19 cellular contexts compared by ENCODE assay signal in the genomic region with DNA sequence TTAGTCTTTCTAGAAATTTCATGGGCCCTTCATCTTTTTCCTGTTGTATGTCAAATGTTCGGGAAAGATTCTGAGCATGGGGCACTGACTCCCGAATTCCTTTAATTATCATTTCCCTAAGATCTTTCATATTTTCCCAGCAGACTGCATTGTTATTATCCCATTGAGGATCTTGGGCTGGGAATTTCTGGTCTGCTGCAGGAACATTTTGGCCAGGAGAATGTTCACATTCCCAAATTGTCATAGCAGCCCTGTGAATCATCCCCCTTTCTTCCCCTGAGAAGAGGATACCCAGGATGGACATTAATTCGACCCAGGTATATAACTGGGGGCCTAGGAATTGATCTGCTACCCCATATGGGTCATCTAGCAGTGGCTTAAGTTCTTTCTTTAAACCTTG.
A peak's percentile ranks its signal among the peaks of the same experiment; 100 is the strongest.
DNase-seq lines count a peak whose midpoint lies in the region; ATAC-seq, FAIRE-seq and TF ChIP-seq lines count a peak whose summit lies in the region.
"Had no signal": no experiment of that assay in that cellular context is flagged by ENCODE, and none has a peak within 500 bp of the region (broad histone marks: within the 10 kb centered on the region; RNA-seq: fewer than 3 reads in every experiment).

No MANE protein-coding gene starts in this region.

- H4K8ac ChIP-seq in H1 (ENCODE audit: extremely low read depth, insufficient read depth, low read length) = no peak overlapping the region

- no peak overlapping the region for H3K23ac ChIP-seq in H1 (ENCODE audit: insufficient read length)

- BruUV-seq in HepG2 (replicated peaks; lab: Mats Ljungman, UMichigan) (no TSS peak), OCI-LY7 (replicated peaks; lab: Mats Ljungman, UMichigan) (no TSS peak)

- H2AFZ ChIP-seq in ACC112 (ENCODE audit: low read length, unreplicated experiment) = no peak overlapping the region
- no peak overlapping the region for H2AFZ ChIP-seq in H1 (ENCODE audit: low read length)
- H2AFZ ChIP-seq in HepG2 (ENCODE audit: low read length) = no peak overlapping the region
- H2AFZ ChIP-seq in OCI-LY7 (ENCODE audit: low read length) = no peak overlapping the region

- H3K4me3 Mint-ChIP-seq in HFFc6 (peak overlapping the region; percentile 70), natural killer cell (no peak overlapping the region)
- H3K4me3 Mint-ChIP-seq: CD8-positive, alpha-beta memory T cell; IgD-negative memory B cell had no signal

- in situ Hi-C loops in HepG2 (cut with HindIII; ENCODE audit: extremely low pct_ligation_motif_present, low pct_unique_long_range_greater_than_20kb) = no loop called here

- ATAC-seq in natural killer cell (no peak), HepG2 (no peak)
- ATAC-seq: Right ventricle myocardium inferior had no signal

- H3K4me1 ChIP-seq in ACC112 (ENCODE audit: control insufficient read depth, insufficient read depth, low read length, unreplicated experiment) (peaks cover 23% of the 10 kb centered on the region), H1 (replicated peaks in 1 of 4; ENCODE audit: control insufficient read depth in 3 of 4, insufficient read depth in 4 of 4, low read length in 3 of 4) (peaks cover 0 to 19% (median 8%) of the 10 kb centered on the region in 4 experiments; a peak in 3 of 7 replicates), HepG2 (ENCODE audit: insufficient read depth, low read length) (no peaks in the 10 kb centered on the region), OCI-LY7 (ENCODE audit: insufficient read depth, low read length, poor library complexity, severe bottlenecking) (no peaks in the 10 kb centered on the region)

- H2BK120ac ChIP-seq in H1 (replicated peaks; ENCODE audit: low read depth, low read length) = no peak overlapping the region

- TF ChIP-seq CTCF in HFFc6 (IDR thresholded peaks at IDR 0.05) = no peak
- TF ChIP-seq CTCF in H1 (IDR thresholded peaks at IDR 0.05; ENCODE audit: control extremely low read depth in 1 of 3, insufficient read depth in 1 of 3, low read depth in 1 of 3, low read length in 3 of 3) = no peak
- no peak for TF ChIP-seq CTCF in natural killer cell (IDR thresholded peaks at IDR 0.05)
- no peak for TF ChIP-seq CTCF in HepG2 (CRISPR knock-in tag; IDR thresholded peaks at IDR 0.05)
- no peak for TF ChIP-seq CTCF in OCI-LY7 (conservative IDR thresholded peaks at IDR 0.05; ENCODE audit: low read length)

- H4K20me1 ChIP-seq in H1 (replicated peaks in 1 of 2; ENCODE audit: control insufficient read depth in 1 of 2, insufficient read depth in 2 of 2, low read length in 2 of 2) = no peaks in the 10 kb centered on the region
- no peaks in the 10 kb centered on the region for H4K20me1 ChIP-seq in HepG2 (ENCODE audit: insufficient read depth, low read length)
- no peaks in the 10 kb centered on the region for H4K20me1 ChIP-seq in OCI-LY7 (ENCODE audit: insufficient read depth, low read length)

- H4K91ac ChIP-seq in H1 (replicated peaks; ENCODE audit: insufficient read length, low read length) = no peak overlapping the region

- intact Hi-C loops in natural killer cell (cut with micrococcal nuclease) (no loop called here), HepG2 (cut with micrococcal nuclease; ENCODE audit: unreplicated experiment) (no loop called here), posterior cingulate gyrus (cut with DNase I) (no loop called here), OCI-LY7 (cut with micrococcal nuclease; ENCODE audit: unreplicated experiment) (no loop called here)

- DNase-seq in HFFc6 = no peak
- no peak for DNase-seq in H1 (ENCODE audit: low read depth in 1 of 2, low spot score in 2 of 2)
- no peak for DNase-seq in natural killer cell
- DNase-seq in HepG2 (ENCODE audit: low spot score) = no peak
- DNase-seq in posterior cingulate gyrus = no peak
- no peak for DNase-seq in OCI-LY7 (ENCODE audit: low spot score)
- DNase-seq in NCI-H146 treated with DMSO at 0.1 percent for 48 hours (lab: John Stamatoyannopoulos, UW; ENCODE audit: unreplicated experiment) = no peak
- DNase-seq: CD8-positive, alpha-beta memory T cell; NCI-H146; NCI-H2107; NCI-H345; NCI-H526 treated with DMSO at 0.1 percent for 48 hours; NK-92 treated with Interleukin-12 subunit alpha and Interleukin-12 subunit beta, amount 100 ng/mL, for 24 hours had no signal

- H3K56ac ChIP-seq in H1 (replicated peaks; ENCODE audit: insufficient read length, low read depth, low read length) = no peak overlapping the region

- no peak overlapping the region for H2BK5ac ChIP-seq in H1 (ENCODE audit: low read depth, low read length)

- H3K4me3 ChIP-seq in ACC112 (ENCODE audit: low read depth, low read length) (peak overlapping the region; percentile 38; the same call in 1 of the 2 replicates), H1 (ENCODE audit: extremely low read depth in 1 of 4, insufficient read depth in 2 of 4, low read depth in 3 of 4, low read length in 4 of 4) (no peak overlapping the region), HepG2 (replicated peaks in 1 of 3; ENCODE audit: insufficient read depth in 1 of 3, low read depth in 2 of 3, low read length in 3 of 3) (no peak overlapping the region), OCI-LY7 (ENCODE audit: low read depth, low read length, poor library complexity, severe bottlenecking) (no peak overlapping the region)
- H3K4me3 ChIP-seq: HAP-1, SK-N-MC had no signal

- no peak overlapping the region for H4K5ac ChIP-seq in H1 (ENCODE audit: insufficient read length, low read depth, low read length)

- CTCF ChIA-PET in H1 (lab: Charles Lee; ENCODE audit: partially characterized antibody) = interaction anchor here (0.5 to 5.8 kb wide), 8 partner anchors 12 to 60 kb away, joined by 3 to 38 read pairs (median 4); no protein-coding TSS in a partner anchor
- CTCF ChIA-PET in HepG2 (lab: Yijun Ruan, JAX; ENCODE audit: low intra/inter-chr PET ratio, low total read pairs) = no interaction called here
- CTCF ChIA-PET in OCI-LY7 (lab: Charles Lee; ENCODE audit: unreplicated experiment) = no interaction called here

- POLR2A ChIA-PET in H1 (lab: Charles Lee; ENCODE audit: partially characterized antibody) (no interaction called here), HepG2 (lab: Yijun Ruan, JAX) (no interaction called here), OCI-LY7 (lab: Charles Lee) (no interaction called here)

- H3K27ac Mint-ChIP-seq in HFFc6 (peak overlapping the region; percentile 84), natural killer cell (peak overlapping the region; percentile 34 to 66)
- H3K27ac Mint-ChIP-seq: IgD-negative memory B cell had no signal

- H3K4me2 ChIP-seq in H1 (ENCODE audit: insufficient read depth in 1 of 2, low read depth in 2 of 2, low read length in 2 of 2) (peak overlapping the region in 1 of 2 experiments; percentile 57; a peak in 1 of 4 replicates), HepG2 (ENCODE audit: low read depth, low read length) (no peak overlapping the region), OCI-LY7 (ENCODE audit: low read length) (no peak overlapping the region)

- H3K36me3 ChIP-seq in ACC112 (ENCODE audit: insufficient read depth, low read length) (peaks cover 27% of the 10 kb centered on the region), H1 (ENCODE audit: control insufficient read depth in 2 of 4, insufficient read depth in 4 of 4, low read length in 3 of 4) (peaks cover 0 to 3% (median 0%) of the 10 kb centered on the region in 4 experiments; a peak in 3 of 8 replicates), HepG2 (replicated peaks in 1 of 2; ENCODE audit: control insufficient read depth in 1 of 2, insufficient read depth in 2 of 2, low read length in 2 of 2) (peaks cover 0 to 3% of the 10 kb centered on the region in 2 experiments; a peak in 1 of 5 replicates), OCI-LY7 (ENCODE audit: insufficient read depth, low read length) (no peaks in the 10 kb centered on the region)
- H3K36me3 ChIP-seq: HAP-1 had no signal

- H3K4me1 Mint-ChIP-seq in HFFc6 (ENCODE audit: low read depth) (peaks cover 29% of the 10 kb centered on the region), natural killer cell (peaks cover 41 to 56% of the 10 kb centered on the region in 2 donors)

- H3K14ac ChIP-seq in H1 (ENCODE audit: insufficient read length) = no peak overlapping the region

- FAIRE-seq in H1 (lab: Jason Lieb, UNC) (no peak), HepG2 (lab: Jason Lieb, UNC) (no peak)
- FAIRE-seq: A204.1 had no signal

- H3K9me3 Mint-ChIP-seq in HFFc6 (peaks cover 54% of the 10 kb centered on the region), natural killer cell (peaks cover 8% of the 10 kb centered on the region in 2 donors)

- no peak overlapping the region for H2BK20ac ChIP-seq in H1 (ENCODE audit: low read length)

- TF ChIP-seq POLR2A in H1 (IDR thresholded peaks at IDR 0.05; ENCODE audit: control extremely low read depth in 1 of 2, low read depth in 2 of 2, low read length in 2 of 2) (no peak), HepG2 (IDR thresholded peaks at IDR 0.05; ENCODE audit: insufficient read depth in 1 of 2, low read depth in 2 of 2, low read length in 2 of 2) (no peak)

- H3K27me3 ChIP-seq in ACC112 (ENCODE audit: insufficient read depth, low read length) (no peaks in the 10 kb centered on the region), H1 (replicated peaks in 1 of 4; ENCODE audit: control insufficient read depth in 3 of 4, extremely low read depth in 1 of 4, insufficient read depth in 3 of 4, low read length in 3 of 4) (no peaks in the 10 kb centered on the region), HepG2 (ENCODE audit: control insufficient read depth in 1 of 2, insufficient read depth in 2 of 2, low read length in 2 of 2) (no peaks in the 10 kb centered on the region; a peak in 1 of 5 replicates)

- peaks cover 5% of the 10 kb centered on the region; the same call in 1 of the 2 replicates for H3K23me2 ChIP-seq in H1 (ENCODE audit: low read depth, low read length)

- H3K79me2 ChIP-seq in ACC112 (ENCODE audit: control insufficient read depth, insufficient read depth, low read length, unreplicated experiment) (no peaks in the 10 kb centered on the region), H1 (ENCODE audit: control insufficient read depth in 1 of 2, insufficient read depth in 2 of 2, low read length in 2 of 2) (no peaks in the 10 kb centered on the region), HepG2 (ENCODE audit: insufficient read depth, low read length) (no peaks in the 10 kb centered on the region), OCI-LY7 (ENCODE audit: insufficient read depth, low read depth, low read length) (no peaks in the 10 kb centered on the region)

- H3K9me3 ChIP-seq in H1 (ENCODE audit: insufficient read depth in 2 of 2, low read depth in 1 of 2, low read length in 1 of 2) (no peaks in the 10 kb centered on the region), HepG2 (ENCODE audit: low read length) (peaks cover 17% of the 10 kb centered on the region), OCI-LY7 (ENCODE audit: low read length) (0 out of 2 replicates have a peak, but pooled peaks cover 4% of the 10 kb centered on the region)

- H3K27me3 Mint-ChIP-seq in HFFc6 (ENCODE audit: insufficient read depth) = no peaks in the 10 kb centered on the region; the same call in 1 of the 2 replicates
- H3K27me3 Mint-ChIP-seq in natural killer cell (ENCODE audit: low read depth in 2 of 2) = no peaks in the 10 kb centered on the region
- H3K27me3 Mint-ChIP-seq: CD8-positive, alpha-beta memory T cell; IgD-negative memory B cell had no signal

- no peaks in the 10 kb centered on the region for H3K79me1 ChIP-seq in H1 (ENCODE audit: low read depth, low read length)

- peak overlapping the region; percentile 65; the same call in 1 of the 2 replicates for H2AK5ac ChIP-seq in H1 (ENCODE audit: low read depth, low read length)

- peaks cover 78% of the 10 kb centered on the region for H3K36me3 Mint-ChIP-seq in HFFc6 (ENCODE audit: low read depth)
- H3K36me3 Mint-ChIP-seq in natural killer cell = peaks cover 29% of the 10 kb centered on the region

- no peak overlapping the region for H3K18ac ChIP-seq in H1 (ENCODE audit: extremely low read depth, low read length)

- no peak overlapping the region for H2BK15ac ChIP-seq in H1 (ENCODE audit: low read length)

- H3K9me2 ChIP-seq in OCI-LY7 (ENCODE audit: insufficient read depth, low read length) = no peaks in the 10 kb centered on the region

- WGBS in H1 (ENCODE audit: extremely low coverage in 1 of 2, insufficient coverage in 1 of 2, insufficient read length in 1 of 2, insufficient replicate concordance in 2 of 2, low coverage in 1 of 2, low lambda C conversion rate in 2 of 2, missing lambda C conversion rate in 1 of 2), 2 experiments = 84% methylated on average over 3 of the region's 3 CpGs; no CpG with 5 or more reads in 1 of the 2 experiments
- WGBS in HepG2 (ENCODE audit: low lambda C conversion rate) = 94% methylated on average over 3 of the region's 3 CpGs

- H3K27ac ChIP-seq in ACC112 (ENCODE audit: low read depth, low read length) (peak overlapping the region; percentile 93), H1 (ENCODE audit: low read depth, low read length) (no peak overlapping the region), HepG2 (ENCODE audit: extremely low read length, insufficient read depth, low read length) (no peak overlapping the region), OCI-LY7 (ENCODE audit: low read depth, low read length, poor library complexity, severe bottlenecking) (no peak overlapping the region)
- H3K27ac ChIP-seq: SK-N-MC had no signal

- TF ChIP-seq EP300 in H1 (IDR thresholded peaks at IDR 0.05; ENCODE audit: borderline replicate concordance in 1 of 2, low read depth in 2 of 2, low read length in 2 of 2) (no peak), HepG2 (IDR thresholded peaks at IDR 0.05; ENCODE audit: low read depth in 2 of 2, low read length in 2 of 2) (no peak), HepG2 (CRISPR knock-in tag; IDR thresholded peaks at IDR 0.05; ENCODE audit: borderline replicate concordance) (no peak)

- TF ChIP-seq RAD21 in H1 (IDR thresholded peaks at IDR 0.05 in 1 of 2, conservative IDR thresholded peaks at IDR 0.05 in 1 of 2; ENCODE audit: low read depth in 2 of 2, low read length in 2 of 2) (no peak), HepG2 (CRISPR knock-in tag; IDR thresholded peaks at IDR 0.05) (no peak)

- no peak overlapping the region for H3K4ac ChIP-seq in H1 (replicated peaks; ENCODE audit: insufficient read length, low read depth, low read length)

- no peak overlapping the region for H3K9ac ChIP-seq in H1 (replicated peaks in 1 of 4; ENCODE audit: extremely low read depth in 1 of 4, low read depth in 3 of 4, low read length in 3 of 4)
- no peak overlapping the region for H3K9ac ChIP-seq in HepG2 (ENCODE audit: insufficient read depth, low read depth, low read length)

- H2BK12ac ChIP-seq in H1 (ENCODE audit: low read depth, low read length) = no peak overlapping the region
